22 cellular contexts compared by ENCODE assay signal in genomic region chr2:78029392-78029995, GRCh38.
"Had no signal": no experiment of that assay in that cellular context is flagged by ENCODE, and none has a peak within 500 bp of the region (broad histone marks: within the 10 kb centered on the region; RNA-seq: fewer than 3 reads in every experiment).

No MANE protein-coding gene starts in this region.

- H3K4me3 Mint-ChIP-seq: activated naive CD4-positive, alpha-beta T cell treated with anti-CD3 and anti-CD28 coated beads, Interleukin-2, amount 50 U/mL, for 24 hours; brain; dendritic cell treated with granulocyte-macrophage colony-stimulating factor and Interleukin-4, amounts not matched to agents 40 ng/mL and 50 ng/mL, for 4 days; immature natural killer cell; natural killer cell treated with Interleukin-12 subunit alpha and Interleukin-12 subunit beta and Interleukin-15 and Interleukin-18, amount 100 ng/mL, for 72 hours; type B pancreatic cell; WTC11 had no signal

- H3K9me3 ChIP-seq: thoracic aorta, vagina had no signal

- H3K4me1 Mint-ChIP-seq: activated naive CD4-positive, alpha-beta T cell treated with anti-CD3 and anti-CD28 coated beads, Interleukin-2, amount 50 U/mL, for 24 hours; brain; immature natural killer cell had no signal

- H3K36me3 Mint-ChIP-seq: activated naive CD4-positive, alpha-beta T cell treated with anti-CD3 and anti-CD28 coated beads, Interleukin-2, amount 50 U/mL, for 24 hours; natural killer cell treated with Interleukin-12 subunit alpha and Interleukin-12 subunit beta and Interleukin-15 and Interleukin-18, amount 100 ng/mL, for 72 hours; type B pancreatic cell had no signal

- ATAC-seq: esophagus mucosa; left lobe of liver; natural killer cell treated with Interleukin-12 subunit alpha and Interleukin-12 subunit beta and Interleukin-15 and Interleukin-18, amount 100 ng/mL, for 72 hours; WTC11 had no signal

- H3K4me1 ChIP-seq: spleen, vagina had no signal

- H3K36me3 ChIP-seq: spleen, thoracic aorta, vagina had no signal

- H3K27ac ChIP-seq: spleen, thoracic aorta, vagina had no signal

- H3K27me3 ChIP-seq: spleen, vagina had no signal

- H3K9me3 Mint-ChIP-seq: natural killer cell treated with Interleukin-12 subunit alpha and Interleukin-12 subunit beta and Interleukin-15 and Interleukin-18, amount 100 ng/mL, for 72 hours had no signal

- H3K27me3 Mint-ChIP-seq: activated naive CD4-positive, alpha-beta T cell treated with anti-CD3 and anti-CD28 coated beads, Interleukin-2, amount 50 U/mL, for 24 hours; brain; dendritic cell treated with granulocyte-macrophage colony-stimulating factor and Interleukin-4, amounts not matched to agents 40 ng/mL and 50 ng/mL, for 4 days; natural killer cell treated with Interleukin-12 subunit alpha and Interleukin-12 subunit beta and Interleukin-15 and Interleukin-18, amount 100 ng/mL, for 72 hours; progenitor cell of endocrine pancreas; type B pancreatic cell had no signal

- H3K4me3 ChIP-seq: spleen, thoracic aorta, vagina had no signal

- DNase-seq: activated gamma-delta T cell treated with Interleukin-2 at 50 U/mL for 16 hours; activated T-cell treated with anti-CD3 and anti-CD28 coated beads, Interleukin-2, amount 50 U/mL, for 1 hour; aorta; effector CD4-positive, alpha-beta T cell; foreskin melanocyte; immature natural killer cell; midbrain; retina; spleen; stimulated activated CD4-positive, alpha-beta T cell treated with anti-CD3 and anti-CD28 coated beads, Interleukin-4, amount 100 ng/mL, for 1 hour; stimulated activated naive CD4-positive, alpha-beta T cell treated with Interleukin-2 at 50 U/mL for 16 hours had no signal

- H3K27ac Mint-ChIP-seq: activated naive CD4-positive, alpha-beta T cell treated with anti-CD3 and anti-CD28 coated beads, Interleukin-2, amount 50 U/mL, for 24 hours; brain; dendritic cell treated with granulocyte-macrophage colony-stimulating factor and Interleukin-4, amounts not matched to agents 40 ng/mL and 50 ng/mL, for 4 days; immature natural killer cell; natural killer cell treated with Interleukin-12 subunit alpha and Interleukin-12 subunit beta and Interleukin-15 and Interleukin-18, amount 100 ng/mL, for 72 hours; progenitor cell of endocrine pancreas; type B pancreatic cell; WTC11 had no signal
